ENCODE assay signal across 18 cellular contexts in the genomic region with DNA sequence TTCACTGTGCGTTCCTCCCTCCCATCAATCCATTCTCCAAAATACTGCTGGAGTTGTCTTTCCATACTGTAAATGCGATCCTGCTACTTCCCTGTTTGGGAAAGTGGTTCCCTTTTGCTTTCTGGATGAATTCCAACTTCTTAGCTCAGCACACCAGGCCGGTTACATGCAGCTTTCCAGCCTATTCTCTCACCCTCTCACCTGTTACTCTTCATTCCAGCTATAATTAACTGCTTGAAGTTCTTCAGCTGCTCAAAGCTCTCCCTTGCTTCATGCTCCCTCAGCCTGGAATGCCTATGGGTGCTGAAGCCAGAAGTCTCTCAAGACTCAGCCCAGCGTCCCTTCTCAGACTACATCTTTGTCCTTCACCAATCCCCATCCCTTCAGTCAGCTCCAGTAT. TPM values are rescaled to one million over a fixed set of nuclear protein-coding genes. Genes with fewer than 3 reads are reported as not detected.
A peak's percentile ranks its signal among the peaks of the same experiment; 100 is the strongest.
DNase-seq lines count a peak whose midpoint lies in the region; ATAC-seq and TF ChIP-seq lines count a peak whose summit lies in the region.
"Had no signal": no experiment of that assay in that cellular context is flagged by ENCODE, and none has a peak within 500 bp of the region (broad histone marks: within the 10 kb centered on the region; RNA-seq: fewer than 3 reads in every experiment).

No MANE protein-coding gene starts in this region.

- H4K20me1 ChIP-seq in BLaER1 treated with 17β-estradiol and CSF1 and Interleukin-3, amounts not matched to agents 10 nM and 100 nM: no peaks in the 10 kb centered on the region; a peak in 2 of 22 replicates
- no peaks in the 10 kb centered on the region for H4K20me1 ChIP-seq in Karpas-422 (ENCODE audit: insufficient read depth, low read depth, low read length)

- H3K9ac ChIP-seq in BLaER1 treated with 17β-estradiol and CSF1 and Interleukin-3, amounts not matched to agents 10 nM and 100 nM: no peak overlapping the region
- no peak overlapping the region for H3K9ac ChIP-seq in Karpas-422 (ENCODE audit: low read length)

- H3K36me3 Mint-ChIP-seq in mesothelial cell of epicardium: no peaks in the 10 kb centered on the region
- H3K36me3 Mint-ChIP-seq: naive thymus-derived CD4-positive, alpha-beta T cell had no signal

- no peak overlapping the region for H3K27ac ChIP-seq in BLaER1 treated with 17β-estradiol and CSF1 and Interleukin-3, amounts not matched to agents 10 nM and 100 nM
- peak overlapping the region; percentile 71; the same call in 1 of the 2 replicates for H3K27ac ChIP-seq in Karpas-422 (ENCODE audit: low read length)
- H3K27ac ChIP-seq: dorsolateral prefrontal cortex had no signal

- no peak overlapping the region for H2AFZ ChIP-seq in Karpas-422 (ENCODE audit: low read length)

- H3K4me2 ChIP-seq in BLaER1 treated with 17β-estradiol and CSF1 and Interleukin-3, amounts not matched to agents 10 nM and 100 nM: peak overlapping the region in 9 of 11 experiments; percentile 58 to 89 (median 79); a peak in 17 of 22 replicates
- no peak overlapping the region for H3K4me2 ChIP-seq in Karpas-422 (ENCODE audit: low read depth, low read length, poor library complexity, severe bottlenecking)

- H3K27me3 Mint-ChIP-seq in mesothelial cell of epicardium (ENCODE audit: low read depth): no peaks in the 10 kb centered on the region

- no peak for ATAC-seq in HG03039 (IDR thresholded peaks at IDR 0.05; ENCODE audit: unreplicated experiment)
- ATAC-seq: naive thymus-derived CD4-positive, alpha-beta T cell had no signal

- H3K27ac Mint-ChIP-seq in mesothelial cell of epicardium: peak overlapping the region; percentile 13
- H3K27ac Mint-ChIP-seq: naive thymus-derived CD4-positive, alpha-beta T cell; T-helper 2 cell treated with Interferon-gamma antibody and Interleukin-4, amounts not matched to agents 5 μg/mL and 100 μg/mL, for 36 hours had no signal

- H3K79me2 ChIP-seq in Karpas-422 (ENCODE audit: low read length): peaks cover 10% of the 10 kb centered on the region

- no peak for TF ChIP-seq CTCF in mesothelial cell of epicardium (IDR thresholded peaks at IDR 0.05; ENCODE audit: unreplicated experiment)

- no peaks in the 10 kb centered on the region for H3K9me3 ChIP-seq in BLaER1 treated with 17β-estradiol and CSF1 and Interleukin-3, amounts not matched to agents 10 nM and 100 nM (replicated peaks in 1 of 11)
- no peaks in the 10 kb centered on the region for H3K9me3 ChIP-seq in Karpas-422 (ENCODE audit: low read length)
- H3K9me3 ChIP-seq: breast epithelium had no signal

- no peak overlapping the region for H3K4me3 ChIP-seq in BLaER1 treated with 17β-estradiol and CSF1 and Interleukin-3, amounts not matched to agents 10 nM and 100 nM
- no peak overlapping the region for H3K4me3 ChIP-seq in Karpas-422 (ENCODE audit: low read length)
- H3K4me3 ChIP-seq: breast epithelium, dorsolateral prefrontal cortex had no signal

- H3K4me3 Mint-ChIP-seq in mesothelial cell of epicardium: no peak overlapping the region
- H3K4me3 Mint-ChIP-seq: naive thymus-derived CD4-positive, alpha-beta T cell; T-helper 2 cell treated with Interferon-gamma antibody and Interleukin-4, amounts not matched to agents 5 μg/mL and 100 μg/mL, for 36 hours had no signal

- H3K4me1 Mint-ChIP-seq in mesothelial cell of epicardium: peaks cover 12% of the 10 kb centered on the region

- no peak for DNase-seq in Karpas-422
- DNase-seq in NCI-H774 (lab: John Stamatoyannopoulos, UW): peak; percentile 22
- DNase-seq in mesothelial cell of epicardium (ENCODE audit: low spot score in 2 of 2, unreplicated experiment in 2 of 2): no peak
- DNase-seq in COLO668 (lab: John Stamatoyannopoulos, UW; ENCODE audit: unreplicated experiment): no peak
- DNase-seq in HuH-7.5 (ENCODE audit: low spot score): no peak
- DNase-seq in NCI-H446 treated with DMSO at 0.1 percent for 48 hours (lab: John Stamatoyannopoulos, UW): no peak
- DNase-seq: activated CD4-positive, alpha-beta T cell treated with anti-CD3 and anti-CD28 coated beads for 4 hours; activated naive CD4-positive, alpha-beta T cell treated with anti-CD3 and anti-CD28 coated beads, Interleukin-2, amount 50 U/mL, for 16 hours; dorsolateral prefrontal cortex; naive thymus-derived CD4-positive, alpha-beta T cell; NCI-H1048; NCI-H82; retina; stimulated activated CD4-positive, alpha-beta T cell treated with anti-CD3 and anti-CD28 coated beads, Interleukin-2, amount 100 ng/mL, for 48 hours had no signal

- H3K9me3 Mint-ChIP-seq in mesothelial cell of epicardium: no peaks in the 10 kb centered on the region
- H3K9me3 Mint-ChIP-seq: naive thymus-derived CD4-positive, alpha-beta T cell; T-helper 2 cell treated with Interferon-gamma antibody and Interleukin-4, amounts not matched to agents 5 μg/mL and 100 μg/mL, for 36 hours had no signal

- no peaks in the 10 kb centered on the region for H3K27me3 ChIP-seq in BLaER1 treated with 17β-estradiol and CSF1 and Interleukin-3, amounts not matched to agents 10 nM and 100 nM
- H3K27me3 ChIP-seq in Karpas-422 (ENCODE audit: low read length): no peaks in the 10 kb centered on the region
- H3K27me3 ChIP-seq: breast epithelium, dorsolateral prefrontal cortex had no signal

- no peaks in the 10 kb centered on the region for H3K36me3 ChIP-seq in BLaER1 treated with 17β-estradiol and CSF1 and Interleukin-3, amounts not matched to agents 10 nM and 100 nM
- H3K36me3 ChIP-seq in Karpas-422 (ENCODE audit: insufficient read depth, low read length): no peaks in the 10 kb centered on the region; the same call in 1 of the 2 replicates
- H3K36me3 ChIP-seq: breast epithelium had no signal

- no peaks in the 10 kb centered on the region for H3K9me2 ChIP-seq in Karpas-422 (replicated peaks; ENCODE audit: insufficient read depth, low read length)

- peaks cover 32 to 90% (median 45%) of the 10 kb centered on the region in 10 experiments for H3K4me1 ChIP-seq in BLaER1 treated with 17β-estradiol and CSF1 and Interleukin-3, amounts not matched to agents 10 nM and 100 nM
- peaks cover 75% of the 10 kb centered on the region for H3K4me1 ChIP-seq in Karpas-422 (ENCODE audit: low read length)
- H3K4me1 ChIP-seq: breast epithelium had no signal

RNA-seq across cellular contexts. Expression of a gene that starts 6.0 kb away (rescaled TPM):
- 43.0 and 45.3 TPM in 2 replicates for total RNA-seq in Karpas-422 (2014; rRNA removed; shearing (Covaris generic); ENCODE audit: low replicate concordance)
- total RNA-seq in mesothelial cell of epicardium: 11.6 to 12.5 TPM (median 12.1 TPM) in 3 replicates
